In genomic region chr9:124450931-124451661, GRCh38 we compare ENCODE assay signal across 19 cellular contexts. TPM values are rescaled to one million over a fixed set of nuclear protein-coding genes. Genes with fewer than 3 reads are reported as not detected.
DNase-seq lines count a peak whose midpoint lies in the region; ATAC-seq and TF ChIP-seq lines count a peak whose summit lies in the region.
"Had no signal": no experiment of that assay in that cellular context is flagged by ENCODE, and none has a peak within 500 bp of the region (broad histone marks: within the 10 kb centered on the region; RNA-seq: fewer than 3 reads in every experiment).

No MANE protein-coding gene starts in this region.

- no peaks in the 10 kb centered on the region for H4K20me1 ChIP-seq in SK-N-SH (ENCODE audit: insufficient read depth)
- H4K20me1 ChIP-seq in smooth muscle cell (ENCODE audit: low read depth): no peaks in the 10 kb centered on the region

- H3K36me3 ChIP-seq in SK-N-SH (replicated peaks in 1 of 2; ENCODE audit: control insufficient read depth in 1 of 2, insufficient read depth in 2 of 2, low read length in 1 of 2) (no peaks in the 10 kb centered on the region), smooth muscle cell (ENCODE audit: low read depth) (no peaks in the 10 kb centered on the region)

- H3K4me2 ChIP-seq in SK-N-SH (peak overlapping the region; percentile 81), smooth muscle cell (peak overlapping the region; percentile 78)
- H3K4me2 ChIP-seq: KMS-11 had no signal

- H3K9ac ChIP-seq in SK-N-SH (no peak overlapping the region), smooth muscle cell (ENCODE audit: low read depth) (no peak overlapping the region)
- H3K9ac ChIP-seq: KMS-11 had no signal

- H3K4me3 ChIP-seq in SK-N-SH (ENCODE audit: low read depth in 2 of 2, low read length in 1 of 2): peak overlapping the region; percentile 41 to 56; a peak in 3 of 4 replicates
- peak overlapping the region; percentile 60 for H3K4me3 ChIP-seq in iPS-18c (ENCODE audit: insufficient read depth, low read depth, low read length)
- peak overlapping the region; percentile 34 for H3K4me3 ChIP-seq in smooth muscle cell

- H3F3A ChIP-seq in SK-N-SH (replicated peaks; ENCODE audit: insufficient read depth): no peaks in the 10 kb centered on the region
- no peaks in the 10 kb centered on the region for H3F3A ChIP-seq in smooth muscle cell (ENCODE audit: low read depth)

- no peak for TF ChIP-seq EP300 in SK-N-SH (IDR thresholded peaks at IDR 0.05; ENCODE audit: borderline replicate concordance in 1 of 2, low read depth in 1 of 2, low read length in 1 of 2)

- no peak for TF ChIP-seq RAD21 in SK-N-SH (IDR thresholded peaks at IDR 0.05; ENCODE audit: low read length)

- ATAC-seq in HG02642 (IDR thresholded peaks at IDR 0.05; ENCODE audit: poor library complexity, unreplicated experiment): no peak
- ATAC-seq: sciatic nerve had no signal

- H3K27ac ChIP-seq in SK-N-SH (ENCODE audit: low read depth in 2 of 2, low read length in 1 of 2) (no peak overlapping the region), smooth muscle cell (ENCODE audit: low read depth) (no peak overlapping the region)
- H3K27ac ChIP-seq: KMS-11 had no signal

- no peaks in the 10 kb centered on the region for H3K9me2 ChIP-seq in SK-N-SH

- H3K9me3 ChIP-seq in SK-N-SH: no peaks in the 10 kb centered on the region
- peaks cover 4% of the 10 kb centered on the region for H3K9me3 ChIP-seq in iPS-18c (ENCODE audit: control insufficient read depth, insufficient read depth, low read length)
- no peaks in the 10 kb centered on the region for H3K9me3 ChIP-seq in smooth muscle cell (replicated peaks; ENCODE audit: low read depth)

- peaks cover 0 to 12% of the 10 kb centered on the region in 2 experiments; a peak in 1 of 4 replicates for H3K4me1 ChIP-seq in SK-N-SH (ENCODE audit: control insufficient read depth in 1 of 2, insufficient read depth in 2 of 2, low read depth in 1 of 2, low read length in 1 of 2)
- H3K4me1 ChIP-seq in smooth muscle cell (ENCODE audit: low read depth): peaks cover 8% of the 10 kb centered on the region

- H2AFZ ChIP-seq in SK-N-SH (ENCODE audit: low read depth): peak overlapping the region; percentile 87
- H2AFZ ChIP-seq in smooth muscle cell (ENCODE audit: low read depth): peak overlapping the region; percentile 88

- POLR2A ChIA-PET in SK-N-SH (lab: Yijun Ruan, JAX): no interaction called here

- H3K27me3 ChIP-seq in SK-N-SH (ENCODE audit: insufficient read depth) (no peaks in the 10 kb centered on the region), smooth muscle cell (ENCODE audit: low read depth) (peaks cover 36% of the 10 kb centered on the region)

- CTCF ChIA-PET in SK-N-SH (lab: Yijun Ruan, JAX): interaction anchor here (0.7 to 2.4 kb wide), 9 partner anchors 13 to 86 kb away, joined by 3 to 8 read pairs (median 3); no protein-coding TSS in a partner anchor

- no peak for TF ChIP-seq CTCF in SK-N-SH (IDR thresholded peaks at IDR 0.05)
- TF ChIP-seq CTCF in smooth muscle cell (IDR thresholded peaks at IDR 0.05; ENCODE audit: borderline replicate concordance, insufficient read depth, poor library complexity, severe bottlenecking): no peak

- H3K79me2 ChIP-seq in SK-N-SH (ENCODE audit: insufficient read depth): no peaks in the 10 kb centered on the region
- H3K79me2 ChIP-seq in smooth muscle cell (ENCODE audit: low read depth): no peaks in the 10 kb centered on the region

- 78% methylated on average over 19 of the region's 19 CpGs for WGBS in SK-N-SH (ENCODE audit: low lambda C conversion rate)
- 66% methylated on average over 19 of the region's 19 CpGs for WGBS in smooth muscle cell (ENCODE audit: low lambda C conversion rate)

- DNase-seq in NCI-H146 (lab: John Stamatoyannopoulos, UW): peak; percentile 19
- DNase-seq in NCI-H146 treated with DMSO at 0.1 percent for 48 hours (lab: John Stamatoyannopoulos, UW; ENCODE audit: unreplicated experiment): no peak
- DNase-seq in SK-N-SH: peak; percentile 53
- no peak for DNase-seq in smooth muscle cell (lab: John Stamatoyannopoulos, UW; ENCODE audit: unreplicated experiment)
- DNase-seq in NCI-H1048 (lab: John Stamatoyannopoulos, UW): no peak
- DNase-seq in NCI-H345 treated with DMSO at 0.1 percent for 48 hours (lab: John Stamatoyannopoulos, UW; ENCODE audit: unreplicated experiment): no peak
- DNase-seq: activated CD4-positive, alpha-beta T cell treated with anti-CD3 and anti-CD28 coated beads, Interleukin-2, amount 50 U/mL, for 1 hour; activated T-cell treated with anti-CD3 and anti-CD28 coated beads, Interleukin-2, amount 50 U/mL, for 4 hours; CD4-positive, alpha-beta T cell; central memory CD4-positive, alpha-beta T cell; HFFc6; immature natural killer cell; stimulated activated CD4-positive, alpha-beta T cell treated with anti-CD3 and anti-CD28 coated beads, Interleukin-4, amount 100 ng/mL, for 24 hours had no signal

TF ChIP-seq in SK-N-SH, 30 proteins besides CTCF, POLR2A, EP300 and RAD21:
- TF ChIP-seq FOXM1 (IDR thresholded peaks at IDR 0.05; ENCODE audit: low read depth) (no peak), SIN3A (IDR thresholded peaks at IDR 0.05; ENCODE audit: borderline replicate concordance, low read depth, low read length) (no peak), SMC3 (IDR thresholded peaks at IDR 0.05; ENCODE audit: low read depth, low read length) (no peak), TCF12 (IDR thresholded peaks at IDR 0.05) (no peak), EZH2phosphoT487 (IDR thresholded peaks at IDR 0.05; ENCODE audit: borderline replicate concordance, low read depth) (no peak)

RNA-seq across cellular contexts. Expression of gene ADGRD2, which starts 0.8 kb away (rescaled TPM):
- polyA plus RNA-seq in SK-N-SH (2012; rRNA removed) (0.05 and 0.10 TPM in 2 replicates), smooth muscle cell (not detected in 2 replicates)
- polyA plus RNA-seq in SK-N-SH (2012; cell fraction: cytosol; rRNA removed): not detected in 2 replicates
- polyA plus RNA-seq in SK-N-SH (2012; cell fraction: nucleus; rRNA removed): 0.11 and 0.31 TPM in 2 replicates
- not detected in 2 replicates for total RNA-seq in smooth muscle cell
- total RNA-seq: A172; activated T-cell treated with anti-CD3 and anti-CD28 coated beads, Interleukin-2, amount 50 U/mL, for 4 hours; CD4-positive, alpha-beta T cell; HFFc6; sciatic nerve; SK-MEL-5 had no signal
- polyA plus RNA-seq: immature natural killer cell had no signal

RNA-seq across cellular contexts. Expression of gene PSMB7, which starts 35.9 kb away (rescaled TPM):
- 357 and 484 TPM in 2 replicates for polyA plus RNA-seq in SK-N-SH (2012; rRNA removed)
- 361 and 420 TPM in 2 replicates for polyA plus RNA-seq in SK-N-SH (2012; cell fraction: cytosol; rRNA removed)
- polyA plus RNA-seq in SK-N-SH (2012; cell fraction: nucleus; rRNA removed): 150 and 232 TPM in 2 replicates
- 279 and 302 TPM in 2 replicates for total RNA-seq in smooth muscle cell
- polyA plus RNA-seq in smooth muscle cell: 246 and 280 TPM in 2 replicates

RNA-seq across cellular contexts. Expression of gene NR5A1, which starts 56.1 kb away (rescaled TPM):
- polyA plus RNA-seq in SK-N-SH (2012; rRNA removed) (not detected in 2 replicates), smooth muscle cell (0.07 TPM in 1 of 2 replicates, not detected in the other)
- polyA plus RNA-seq in SK-N-SH (2012; cell fraction: cytosol; rRNA removed): not detected in 2 replicates
- 0.02 and 0.09 TPM in 2 replicates for polyA plus RNA-seq in SK-N-SH (2012; cell fraction: nucleus; rRNA removed)
- total RNA-seq in smooth muscle cell: not detected in 2 replicates
- total RNA-seq: A172; CD4-positive, alpha-beta T cell; HFFc6; sciatic nerve; SK-MEL-5 had no signal
- polyA plus RNA-seq: immature natural killer cell had no signal

Comparison
In these comparisons a context has a peak if more than half of its experiments do, and no peak if none do; other contexts are left out.
1. DNase-seq: peak in NCI-H146 (single experiment) and SK-N-SH (single experiment); none in NCI-H146 treated with DMSO at 0.1 percent for 48 hours (single experiment), smooth muscle cell (single experiment), NCI-H1048 (single experiment) and NCI-H345 treated with DMSO at 0.1 percent for 48 hours (single experiment).
2. Peak in every context shown above with its lines, with median percentiles within 50 percentile points of each other: H3K4me3 ChIP-seq.